Comparison of ENCODE assay signal across 16 cellular contexts in the genomic region with DNA sequence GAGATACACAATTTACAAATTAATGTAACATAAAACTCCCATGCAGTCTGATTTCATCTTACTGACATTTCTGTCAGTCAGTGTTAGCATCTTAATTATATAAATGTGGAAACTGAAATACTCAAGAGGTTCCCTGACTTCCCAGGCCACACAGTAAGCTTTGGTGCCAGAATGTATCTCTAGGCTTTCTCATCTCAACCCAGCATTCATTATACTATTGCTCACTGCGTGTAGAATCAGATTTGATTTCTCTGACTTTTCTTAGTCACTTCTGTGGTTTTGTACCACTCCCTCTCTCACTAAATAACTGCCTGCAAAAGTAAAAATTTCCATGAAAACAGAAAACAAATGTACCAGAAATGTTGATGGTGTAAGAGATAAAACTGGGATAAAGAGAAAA. TPM values are rescaled to one million over a fixed set of nuclear protein-coding genes. Genes with fewer than 3 reads are reported as not detected.
DNase-seq lines count a peak whose midpoint lies in the region; ATAC-seq and TF ChIP-seq lines count a peak whose summit lies in the region.
"Had no signal": no experiment of that assay in that cellular context is flagged by ENCODE, and none has a peak within 500 bp of the region (broad histone marks: within the 10 kb centered on the region; RNA-seq: fewer than 3 reads in every experiment).

No MANE protein-coding gene starts in this region.

- H3K9ac ChIP-seq in adipocyte (ENCODE audit: low read length), result peak overlapping the region; percentile 73
- H3K9ac ChIP-seq: KMS-11 had no signal

- no peak for TF ChIP-seq POLR2A in transverse colon (IDR thresholded peaks at IDR 0.05)

- H3K27ac Mint-ChIP-seq in activated naive CD4-positive, alpha-beta T cell treated with anti-CD3 and anti-CD28 coated beads, Interleukin-2, amount 50 U/mL, for 72 hours, result no peak overlapping the region
- H3K27ac Mint-ChIP-seq: B cell, endodermal cell had no signal

- DNase-seq in activated naive CD4-positive, alpha-beta T cell treated with anti-CD3 and anti-CD28 coated beads, Interleukin-2, amount 50 U/mL, for 72 hours (ENCODE audit: low spot score in 2 of 2), result no peak
- DNase-seq in activated naive CD4-positive, alpha-beta T cell treated with anti-CD3 and anti-CD28 coated beads, Interleukin-2, amount 50 U/mL, for 16 hours, result no peak
- peak; percentile 77 for DNase-seq in adipocyte (ENCODE audit: low read depth)
- DNase-seq in glomerular visceral epithelial cell (ENCODE audit: extremely low spot score), result peak; percentile 38
- DNase-seq in transverse colon, result no peak
- no peak for DNase-seq in NCI-H2029 (lab: John Stamatoyannopoulos, UW)
- no peak for DNase-seq in D341Med (ENCODE audit: low spot score)
- DNase-seq: amniotic stem cell, endodermal cell, mucosa of descending colon, sigmoid colon, T-helper 9 cell had no signal

- TF ChIP-seq EP300 in transverse colon (IDR thresholded peaks at IDR 0.05; ENCODE audit: low read depth), result no peak

- no peaks in the 10 kb centered on the region for H3K9me3 ChIP-seq in adipocyte (ENCODE audit: control insufficient read depth, low read length)
- no peaks in the 10 kb centered on the region for H3K9me3 ChIP-seq in transverse colon
- H3K9me3 ChIP-seq: mucosa of descending colon, sigmoid colon had no signal

- no peaks in the 10 kb centered on the region for H3K9me3 Mint-ChIP-seq in activated naive CD4-positive, alpha-beta T cell treated with anti-CD3 and anti-CD28 coated beads, Interleukin-2, amount 50 U/mL, for 72 hours
- H3K9me3 Mint-ChIP-seq: endodermal cell had no signal

- in situ Hi-C loops in transverse colon (cut with MboI; ENCODE audit: low pct_ligation_motif_present in 1 of 4, low pct_unique_long_range_greater_than_20kb in 1 of 4, low sequenced_read_pairs in 3 of 4), result loop anchor here in 1 of 4 donors (25.0 kb wide), 1 partner anchor 422 kb away; no protein-coding TSS in a partner anchor

- H3K4me3 ChIP-seq in adipocyte (ENCODE audit: low read length), result peak overlapping the region; percentile 31
- no peak overlapping the region for H3K4me3 ChIP-seq in transverse colon
- H3K4me3 ChIP-seq: mucosa of descending colon, sigmoid colon had no signal

- peaks cover 75% of the 10 kb centered on the region for H3K4me1 ChIP-seq in adipocyte (ENCODE audit: control insufficient read depth, insufficient read depth, low read length)
- H3K4me1 ChIP-seq in transverse colon, result peaks cover 0 to 55% (median 30%) of the 10 kb centered on the region in 4 donors

- H3K27ac ChIP-seq in transverse colon, result peak overlapping the region; percentile 60 to 78 (median 76)
- H3K27ac ChIP-seq: KMS-11, sigmoid colon had no signal

- H3K27me3 ChIP-seq in adipocyte (replicated peaks; ENCODE audit: control insufficient read depth, insufficient read depth, low read length), result no peaks in the 10 kb centered on the region
- H3K27me3 ChIP-seq in transverse colon, result no peaks in the 10 kb centered on the region

- peak; percentile 57 to 77 for ATAC-seq in activated naive CD4-positive, alpha-beta T cell treated with anti-CD3 and anti-CD28 coated beads, Interleukin-2, amount 50 U/mL, for 72 hours
- ATAC-seq in HG03469 (IDR thresholded peaks at IDR 0.05; ENCODE audit: unreplicated experiment), result no peak

- H3K36me3 ChIP-seq in adipocyte (ENCODE audit: control insufficient read depth, insufficient read depth, low read length, severe bottlenecking) (no peaks in the 10 kb centered on the region), transverse colon (no peaks in the 10 kb centered on the region)
- H3K36me3 ChIP-seq: sigmoid colon had no signal

- no peaks in the 10 kb centered on the region for H3K36me3 Mint-ChIP-seq in activated naive CD4-positive, alpha-beta T cell treated with anti-CD3 and anti-CD28 coated beads, Interleukin-2, amount 50 U/mL, for 72 hours

- intact Hi-C loops in transverse colon (cut with DNase I; ENCODE audit: low total_unique reads), result no loop called here

- 13 to 38% methylated on average over 1 of the region's 1 CpG for WGBS in transverse colon (ENCODE audit: low coverage in 1 of 2), 2 donors

- no peak for TF ChIP-seq CTCF in transverse colon (IDR thresholded peaks at IDR 0.05)

RNA-seq across cellular contexts. Expression of a gene that starts 31.7 kb away (rescaled TPM):
- under 1 TPM; 0.09 to 0.23 TPM for total RNA-seq in activated naive CD4-positive, alpha-beta T cell treated with anti-CD3 and anti-CD28 coated beads, Interleukin-2, amount 50 U/mL, for 72 hours
- total RNA-seq in transverse colon, result 100 to 1,000 TPM in 3 of 4 donors, 10 to 100 TPM in 1; 36.8 to 430 (median 265) TPM
- total RNA-seq: Daoy had no signal

RNA-seq across cellular contexts. Expression of a gene that starts 46.2 kb away (rescaled TPM):
- under 1 TPM in 1 of 2 donors, not detected in 1; 0.20 TPM for total RNA-seq in activated naive CD4-positive, alpha-beta T cell treated with anti-CD3 and anti-CD28 coated beads, Interleukin-2, amount 50 U/mL, for 72 hours
- total RNA-seq in transverse colon, result 100 to 1,000 TPM in 1 of 4 donors, 10 to 100 TPM in 2, under 1 TPM in 1; 1.00 to 152 (median 46.0) TPM
- total RNA-seq: Daoy, endodermal cell had no signal

RNA-seq across cellular contexts. Expression of a gene that starts 46.6 kb away (rescaled TPM):
- total RNA-seq in activated naive CD4-positive, alpha-beta T cell treated with anti-CD3 and anti-CD28 coated beads, Interleukin-2, amount 50 U/mL, for 72 hours, result under 1 TPM; 0.43 to 0.68 TPM
- total RNA-seq in transverse colon, result 1 to 10 TPM in 2 of 4 donors, not detected in 2; 2.2 to 8.6 TPM
- total RNA-seq: Daoy had no signal

Comparison
In these comparisons a context has a peak if more than half of its experiments do, and no peak if none do; other contexts are left out.
1. DNase-seq: peak in adipocyte (single experiment) and glomerular visceral epithelial cell (single experiment); none in activated naive CD4-positive, alpha-beta T cell treated with anti-CD3 and anti-CD28 coated beads, Interleukin-2, amount 50 U/mL, for 72 hours (0 of 2), activated naive CD4-positive, alpha-beta T cell treated with anti-CD3 and anti-CD28 coated beads, Interleukin-2, amount 50 U/mL, for 16 hours (single experiment), transverse colon (single experiment), NCI-H2029 (single experiment) and D341Med (single experiment).
2. RNA of a gene that starts 31.7 kb away (total RNA-seq): 36.8 to 430 TPM in transverse colon; 0.09 to 0.23 TPM in activated naive CD4-positive, alpha-beta T cell treated with anti-CD3 and anti-CD28 coated beads, Interleukin-2, amount 50 U/mL, for 72 hours; every median in the first group is over 10 times any median in the second.